11 cellular contexts compared by ENCODE assay signal in the genomic region with DNA sequence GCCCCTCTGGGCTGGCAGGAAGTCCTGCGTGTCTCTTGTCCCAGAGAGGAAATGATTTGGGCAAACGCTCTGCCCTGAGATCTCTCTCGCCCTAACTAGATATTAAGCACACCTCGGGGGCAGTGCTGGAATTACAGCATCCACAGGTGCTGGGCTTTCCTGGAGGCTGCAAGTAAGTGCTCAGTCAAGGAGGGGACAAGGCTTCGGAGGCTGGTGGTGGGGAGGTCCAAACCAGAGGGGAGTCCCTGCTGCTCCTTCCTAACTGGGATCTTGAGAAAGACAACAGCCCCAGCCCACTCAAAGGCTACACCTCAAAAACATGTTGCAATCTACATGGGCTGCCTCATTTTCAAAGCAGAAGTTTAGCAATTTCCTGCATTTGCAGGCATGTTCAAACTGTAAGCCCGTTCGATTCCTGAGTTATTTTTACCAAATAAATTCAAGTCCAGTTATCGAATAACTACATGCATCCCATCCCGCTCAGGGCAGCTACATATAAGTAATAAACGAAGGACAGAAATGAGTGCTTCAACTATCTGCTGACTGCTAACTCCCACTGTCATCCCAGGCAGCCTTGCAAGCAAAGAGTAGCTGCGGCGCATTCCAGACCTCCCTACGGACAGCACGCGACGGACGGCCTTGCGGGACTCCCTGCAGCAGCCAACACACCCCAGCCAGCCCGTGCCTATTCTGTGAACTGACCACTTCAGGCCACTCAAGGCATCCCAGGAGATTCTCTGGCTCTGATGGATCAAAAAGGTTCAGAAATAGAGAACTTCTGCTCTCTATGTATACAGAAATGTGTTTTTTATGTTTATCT. TPM values are rescaled to one million over a fixed set of nuclear protein-coding genes. Genes with fewer than 3 reads are reported as not detected.
A peak's percentile ranks its signal among the peaks of the same experiment; 100 is the strongest.
DNase-seq lines count a peak whose midpoint lies in the region; ATAC-seq lines count a peak whose summit lies in the region.
"Had no signal": no experiment of that assay in that cellular context is flagged by ENCODE, and none has a peak within 500 bp of the region (broad histone marks: within the 10 kb centered on the region; RNA-seq: fewer than 3 reads in every experiment).

No MANE protein-coding gene starts in this region.

- H3K36me3 Mint-ChIP-seq in activated naive CD8-positive, alpha-beta T cell treated with anti-CD3 and anti-CD28 coated beads, Interleukin-2, amount 10 ng/mL, durations not matched to agents 7 days and 5 days: no peaks in the 10 kb centered on the region

- H2AK5ac ChIP-seq in mesenchymal stem cell (ENCODE audit: low read length, severe bottlenecking): no peak overlapping the region

- H3K4me3 Mint-ChIP-seq in activated naive CD8-positive, alpha-beta T cell treated with anti-CD3 and anti-CD28 coated beads, Interleukin-2, amount 10 ng/mL, durations not matched to agents 7 days and 5 days: peak overlapping the region; percentile 85

- H3K14ac ChIP-seq in mesenchymal stem cell (ENCODE audit: low read length in 2 of 2): no peak overlapping the region

- H3K4me1 Mint-ChIP-seq in activated naive CD8-positive, alpha-beta T cell treated with anti-CD3 and anti-CD28 coated beads, Interleukin-2, amount 10 ng/mL, durations not matched to agents 7 days and 5 days: peaks cover 27% of the 10 kb centered on the region

- H3K27me3 Mint-ChIP-seq in activated naive CD8-positive, alpha-beta T cell treated with anti-CD3 and anti-CD28 coated beads, Interleukin-2, amount 10 ng/mL, durations not matched to agents 7 days and 5 days: no peaks in the 10 kb centered on the region

- H3K4ac ChIP-seq in mesenchymal stem cell (ENCODE audit: low read depth in 1 of 2, low read length in 2 of 2): peak overlapping the region in 1 of 2 experiments; percentile 5

- no peak overlapping the region for H3K4me3 ChIP-seq in H7 (ENCODE audit: insufficient read depth, low read depth, low read length)
- peak overlapping the region in 1 of 2 experiments; percentile 56 for H3K4me3 ChIP-seq in mesenchymal stem cell (ENCODE audit: insufficient read depth in 1 of 2, low read depth in 1 of 2, low read length in 2 of 2)

- H3K27ac Mint-ChIP-seq in activated naive CD8-positive, alpha-beta T cell treated with anti-CD3 and anti-CD28 coated beads, Interleukin-2, amount 10 ng/mL, durations not matched to agents 7 days and 5 days: peak overlapping the region; percentile 91

- no peak overlapping the region for H2AFZ ChIP-seq in mesenchymal stem cell (ENCODE audit: low read depth, low read length)

- ATAC-seq in activated naive CD8-positive, alpha-beta T cell treated with anti-CD3 and anti-CD28 coated beads, Interleukin-2, amount 10 ng/mL, durations not matched to agents 7 days and 5 days (ENCODE audit: low read depth): peak; percentile 72

- H3K79me1 ChIP-seq in mesenchymal stem cell (replicated peaks; ENCODE audit: low read length, poor library complexity, severe bottlenecking): peaks cover 40% of the 10 kb centered on the region

- no peak overlapping the region for H2BK120ac ChIP-seq in mesenchymal stem cell (ENCODE audit: low read depth, low read length)

- H3K18ac ChIP-seq in mesenchymal stem cell (ENCODE audit: low read depth in 1 of 2, low read length in 2 of 2): peak overlapping the region in 1 of 2 experiments; percentile 49

- no peak overlapping the region for H3K23ac ChIP-seq in mesenchymal stem cell (ENCODE audit: low read length in 2 of 2)

- no peak overlapping the region for H2BK12ac ChIP-seq in mesenchymal stem cell (ENCODE audit: low read length in 2 of 2)

- no peak overlapping the region for H2BK15ac ChIP-seq in mesenchymal stem cell (ENCODE audit: low read depth, poor library complexity, severe bottlenecking)

- H3K9ac ChIP-seq in mesenchymal stem cell (ENCODE audit: low read length): peak overlapping the region; percentile 55

- no peak overlapping the region for H4K8ac ChIP-seq in mesenchymal stem cell (ENCODE audit: low read length)

- H3K27me3 ChIP-seq in H7 (ENCODE audit: control insufficient read depth, insufficient read depth, low read length): no peaks in the 10 kb centered on the region
- no peaks in the 10 kb centered on the region for H3K27me3 ChIP-seq in mesenchymal stem cell (ENCODE audit: control insufficient read depth in 1 of 2, insufficient read depth in 1 of 2, low read length in 2 of 2)
- H3K27me3 ChIP-seq: brain microvascular endothelial cell had no signal

- H2BK5ac ChIP-seq in mesenchymal stem cell (ENCODE audit: low read depth, low read length, poor library complexity, severe bottlenecking): no peak overlapping the region

- H3K4me1 ChIP-seq in mesenchymal stem cell (ENCODE audit: control insufficient read depth, insufficient read depth, low read depth, low read length): peaks cover 12% of the 10 kb centered on the region

- H3K36me3 ChIP-seq in H7 (replicated peaks; ENCODE audit: control insufficient read depth, insufficient read depth, low read length): no peaks in the 10 kb centered on the region
- peaks cover 11 to 13% of the 10 kb centered on the region in 2 experiments for H3K36me3 ChIP-seq in mesenchymal stem cell (ENCODE audit: control insufficient read depth in 1 of 2, insufficient read depth in 2 of 2, low read depth in 1 of 2, low read length in 2 of 2)
- H3K36me3 ChIP-seq: brain microvascular endothelial cell had no signal

- DNase-seq in AG20443 (ENCODE audit: low spot score) (peak; percentile 80), H7 (peak; percentile 58), mesenchymal stem cell (peak; percentile 54), NCI-H526 treated with DMSO at 0.1 percent for 48 hours (lab: John Stamatoyannopoulos, UW) (no peak), NCI-H748 (lab: John Stamatoyannopoulos, UW; ENCODE audit: unreplicated experiment) (no peak), occipital lobe (lab: John Stamatoyannopoulos, UW) (no peak), pons (ENCODE audit: low spot score) (no peak)
- DNase-seq in activated naive CD8-positive, alpha-beta T cell treated with anti-CD3 and anti-CD28 coated beads, Interleukin-2, amount 10 ng/mL, durations not matched to agents 7 days and 5 days: peak; percentile 45
- DNase-seq: brain microvascular endothelial cell, DND-41, Karpas-422 had no signal

- H3K9me3 ChIP-seq in mesenchymal stem cell (ENCODE audit: control insufficient read depth, low read length): no peaks in the 10 kb centered on the region

- 71% methylated on average over 19 of the region's 19 CpGs for WGBS in mesenchymal stem cell

- no peak overlapping the region for H3K27ac ChIP-seq in mesenchymal stem cell (ENCODE audit: low read length, poor library complexity, severe bottlenecking)
- H3K27ac ChIP-seq: brain microvascular endothelial cell had no signal

- no peak overlapping the region for H4K91ac ChIP-seq in mesenchymal stem cell (ENCODE audit: low read length)

- H3K4me2 ChIP-seq in mesenchymal stem cell (ENCODE audit: low read length, poor library complexity, severe bottlenecking): no peak overlapping the region

- POLR2A ChIA-PET in activated naive CD8-positive, alpha-beta T cell treated with anti-CD3 and anti-CD28 coated beads, Interleukin-2, amount 10 ng/mL, durations not matched to agents 7 days and 5 days (lab: Charles Lee): interaction anchor here (0.7 to 1.7 kb wide), 2 partner anchors 26 to 736 kb away, joined by 3 to 6 read pairs; no protein-coding TSS in a partner anchor

- H3K9me3 Mint-ChIP-seq in activated naive CD8-positive, alpha-beta T cell treated with anti-CD3 and anti-CD28 coated beads, Interleukin-2, amount 10 ng/mL, durations not matched to agents 7 days and 5 days: no peaks in the 10 kb centered on the region

RNA-seq across cellular contexts. Expression of a gene that starts 27.5 kb away (rescaled TPM):
- total RNA-seq in H7 (2014; rRNA removed; shearing (Covaris generic)): 41.8 and 53.9 TPM in 2 replicates
- 1 to 10 TPM; 6.9 to 8.0 TPM for total RNA-seq in activated naive CD8-positive, alpha-beta T cell treated with anti-CD3 and anti-CD28 coated beads, Interleukin-2, amount 10 ng/mL, durations not matched to agents 7 days and 5 days
- 13.7 TPM for polyA plus RNA-seq in mesenchymal stem cell (2013, experiment 1 of 2)
- 14.9 TPM for polyA plus RNA-seq in mesenchymal stem cell (2013, experiment 2 of 2)
- 15.0 TPM for total RNA-seq in occipital lobe

Comparison
In these comparisons a context has a peak if more than half of its experiments do, and no peak if none do; other contexts are left out.
1. DNase-seq: peak in AG20443 (single experiment), H7 (single experiment), activated naive CD8-positive, alpha-beta T cell treated with anti-CD3 and anti-CD28 coated beads, Interleukin-2, amount 10 ng/mL, durations not matched to agents 7 days and 5 days (single experiment) and mesenchymal stem cell (single experiment); none in NCI-H526 treated with DMSO at 0.1 percent for 48 hours (single experiment), NCI-H748 (single experiment), occipital lobe (single experiment) and pons (single experiment).